Comparison of ENCODE assay signal across 1 cellular context in the genomic region with DNA sequence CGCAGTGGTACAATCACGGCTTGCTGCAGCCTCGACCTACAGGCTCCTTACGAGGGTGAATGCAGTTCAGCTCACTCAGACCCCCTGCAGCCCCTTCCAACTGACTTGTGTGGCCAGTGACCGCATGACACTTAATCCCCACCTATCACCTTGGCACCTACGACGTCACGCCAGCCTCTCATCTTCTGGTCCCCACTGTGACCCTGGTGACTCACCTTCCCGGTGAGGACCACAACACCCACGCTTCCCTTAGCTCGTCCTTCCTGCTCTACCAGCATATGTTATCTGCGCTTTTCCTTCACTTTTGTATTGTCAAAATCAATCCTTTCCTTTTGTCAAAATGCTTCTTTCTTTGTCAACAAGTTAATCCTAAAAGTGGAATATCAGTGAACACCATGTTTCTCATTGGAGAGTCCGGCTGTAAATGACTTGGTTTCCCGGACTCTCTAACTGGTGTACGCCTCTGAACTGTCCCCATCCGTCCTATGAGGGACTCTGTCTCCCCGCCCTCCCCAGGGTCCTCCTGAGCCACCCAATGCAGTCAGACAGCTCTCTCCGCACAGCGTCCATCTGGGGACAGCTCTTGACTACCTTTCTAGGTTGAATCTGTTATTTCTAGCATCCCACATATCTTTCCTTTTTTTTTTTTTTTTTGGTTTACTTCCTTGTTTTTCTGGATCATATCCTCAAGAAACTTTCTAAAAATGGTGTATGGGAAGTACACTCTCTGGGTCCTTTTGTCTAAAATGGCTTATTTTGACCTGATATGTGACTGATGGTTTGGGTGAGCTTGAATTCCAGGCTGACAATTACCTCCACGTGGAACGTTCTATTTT.
A peak's percentile ranks its signal among the peaks of the same experiment; 100 is the strongest.
TF ChIP-seq lines count a peak whose summit lies in the region.

No MANE protein-coding gene starts in this region.

TF ChIP-seq in HEK293, 187 proteins besides CTCF, POLR2A, EP300 and RAD21 (continued from another document):
- TF ChIP-seq TSHZ1 (tag by site-specific recombination; IDR thresholded peaks at IDR 0.05; ENCODE audit: borderline replicate concordance), result no peak
- TF ChIP-seq ZNF311 (tag by site-specific recombination; IDR thresholded peaks at IDR 0.05; ENCODE audit: borderline replicate concordance), result no peak
- TF ChIP-seq YY1 (tag by site-specific recombination; IDR thresholded peaks at IDR 0.05), result no peak
- no peak for TF ChIP-seq ZNF449 (tag by site-specific recombination; IDR thresholded peaks at IDR 0.05)
- TF ChIP-seq, protein P1, sequence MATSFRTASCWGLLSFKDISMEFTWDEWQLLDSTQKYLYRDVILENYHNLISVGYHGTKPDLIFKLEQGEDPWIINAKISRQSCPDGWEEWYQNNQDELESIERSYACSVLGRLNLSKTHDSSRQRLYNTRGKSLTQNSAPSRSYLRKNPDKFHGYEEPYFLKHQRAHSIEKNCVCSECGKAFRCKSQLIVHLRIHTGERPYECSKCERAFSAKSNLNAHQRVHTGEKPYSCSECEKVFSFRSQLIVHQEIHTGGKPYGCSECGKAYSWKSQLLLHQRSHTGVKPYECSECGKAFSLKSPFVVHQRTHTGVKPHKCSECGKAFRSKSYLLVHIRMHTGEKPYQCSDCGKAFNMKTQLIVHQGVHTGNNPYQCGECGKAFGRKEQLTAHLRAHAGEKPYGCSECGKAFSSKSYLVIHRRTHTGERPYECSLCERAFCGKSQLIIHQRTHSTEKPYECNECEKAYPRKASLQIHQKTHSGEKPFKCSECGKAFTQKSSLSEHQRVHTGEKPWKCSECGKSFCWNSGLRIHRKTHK (tag by site-specific recombination; IDR thresholded peaks at IDR 0.05), result no peak
- TF ChIP-seq GLIS1 (tag by site-specific recombination; IDR thresholded peaks at IDR 0.05), result no peak
- no peak for TF ChIP-seq ZNF548 (tag by site-specific recombination; IDR thresholded peaks at IDR 0.05)
- TF ChIP-seq ZFP3 (tag by site-specific recombination; IDR thresholded peaks at IDR 0.05; ENCODE audit: low read depth), result no peak
- TF ChIP-seq ZBTB17 (tag by site-specific recombination; IDR thresholded peaks at IDR 0.05), result no peak
- TF ChIP-seq ZNF155 (tag by site-specific recombination; IDR thresholded peaks at IDR 0.05), result no peak
- TF ChIP-seq ZNF624 (tag by site-specific recombination; IDR thresholded peaks at IDR 0.05), result peak; percentile 99
- TF ChIP-seq, protein P2, sequence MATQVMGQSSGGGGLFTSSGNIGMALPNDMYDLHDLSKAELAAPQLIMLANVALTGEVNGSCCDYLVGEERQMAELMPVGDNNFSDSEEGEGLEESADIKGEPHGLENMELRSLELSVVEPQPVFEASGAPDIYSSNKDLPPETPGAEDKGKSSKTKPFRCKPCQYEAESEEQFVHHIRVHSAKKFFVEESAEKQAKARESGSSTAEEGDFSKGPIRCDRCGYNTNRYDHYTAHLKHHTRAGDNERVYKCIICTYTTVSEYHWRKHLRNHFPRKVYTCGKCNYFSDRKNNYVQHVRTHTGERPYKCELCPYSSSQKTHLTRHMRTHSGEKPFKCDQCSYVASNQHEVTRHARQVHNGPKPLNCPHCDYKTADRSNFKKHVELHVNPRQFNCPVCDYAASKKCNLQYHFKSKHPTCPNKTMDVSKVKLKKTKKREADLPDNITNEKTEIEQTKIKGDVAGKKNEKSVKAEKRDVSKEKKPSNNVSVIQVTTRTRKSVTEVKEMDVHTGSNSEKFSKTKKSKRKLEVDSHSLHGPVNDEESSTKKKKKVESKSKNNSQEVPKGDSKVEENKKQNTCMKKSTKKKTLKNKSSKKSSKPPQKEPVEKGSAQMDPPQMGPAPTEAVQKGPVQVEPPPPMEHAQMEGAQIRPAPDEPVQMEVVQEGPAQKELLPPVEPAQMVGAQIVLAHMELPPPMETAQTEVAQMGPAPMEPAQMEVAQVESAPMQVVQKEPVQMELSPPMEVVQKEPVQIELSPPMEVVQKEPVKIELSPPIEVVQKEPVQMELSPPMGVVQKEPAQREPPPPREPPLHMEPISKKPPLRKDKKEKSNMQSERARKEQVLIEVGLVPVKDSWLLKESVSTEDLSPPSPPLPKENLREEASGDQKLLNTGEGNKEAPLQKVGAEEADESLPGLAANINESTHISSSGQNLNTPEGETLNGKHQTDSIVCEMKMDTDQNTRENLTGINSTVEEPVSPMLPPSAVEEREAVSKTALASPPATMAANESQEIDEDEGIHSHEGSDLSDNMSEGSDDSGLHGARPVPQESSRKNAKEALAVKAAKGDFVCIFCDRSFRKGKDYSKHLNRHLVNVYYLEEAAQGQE (tag by site-specific recombination; IDR thresholded peaks at IDR 0.05), result no peak
- TF ChIP-seq ZSCAN4 (tag by site-specific recombination; IDR thresholded peaks at IDR 0.05), result no peak
- TF ChIP-seq ZNF521 (tag by site-specific recombination; IDR thresholded peaks at IDR 0.05), result no peak
- TF ChIP-seq ZNF239 (tag by site-specific recombination; IDR thresholded peaks at IDR 0.05), result no peak
- TF ChIP-seq ZNF677 (tag by site-specific recombination; IDR thresholded peaks at IDR 0.05), result no peak
- TF ChIP-seq ZXDB (tag by site-specific recombination; IDR thresholded peaks at IDR 0.05), result no peak
- TF ChIP-seq KLF16 (tag by site-specific recombination; IDR thresholded peaks at IDR 0.05), result no peak
- no peak for TF ChIP-seq ZNF140 (tag by site-specific recombination; IDR thresholded peaks at IDR 0.05)
- no peak for TF ChIP-seq ZFP69B (tag by site-specific recombination; IDR thresholded peaks at IDR 0.05)
- no peak for TF ChIP-seq SP7 (tag by site-specific recombination; IDR thresholded peaks at IDR 0.05)
- TF ChIP-seq, protein P3, sequence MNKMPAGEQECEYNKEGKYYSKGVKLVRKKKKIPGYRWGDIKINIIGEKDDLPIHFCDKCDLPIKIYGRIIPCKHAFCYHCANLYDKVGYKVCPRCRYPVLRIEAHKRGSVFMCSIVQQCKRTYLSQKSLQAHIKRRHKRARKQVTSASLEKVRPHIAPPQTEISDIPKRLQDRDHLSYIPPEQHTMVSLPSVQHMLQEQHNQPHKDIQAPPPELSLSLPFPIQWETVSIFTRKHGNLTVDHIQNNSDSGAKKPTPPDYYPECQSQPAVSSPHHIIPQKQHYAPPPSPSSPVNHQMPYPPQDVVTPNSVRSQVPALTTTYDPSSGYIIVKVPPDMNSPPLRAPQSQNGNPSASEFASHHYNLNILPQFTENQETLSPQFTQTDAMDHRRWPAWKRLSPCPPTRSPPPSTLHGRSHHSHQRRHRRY (tag by site-specific recombination; IDR thresholded peaks at IDR 0.05), result no peak
- peak; percentile 81 for TF ChIP-seq SETDB1 (IDR thresholded peaks at IDR 0.05; ENCODE audit: insufficient read length, low read length)
- peak; percentile 55 for TF ChIP-seq ZFHX2 (tag by site-specific recombination; conservative IDR thresholded peaks at IDR 0.05)
- no peak for TF ChIP-seq HOXD13 (CRISPR knock-in tag; IDR thresholded peaks at IDR 0.05; ENCODE audit: borderline replicate concordance)
- TF ChIP-seq, protein P4, sequence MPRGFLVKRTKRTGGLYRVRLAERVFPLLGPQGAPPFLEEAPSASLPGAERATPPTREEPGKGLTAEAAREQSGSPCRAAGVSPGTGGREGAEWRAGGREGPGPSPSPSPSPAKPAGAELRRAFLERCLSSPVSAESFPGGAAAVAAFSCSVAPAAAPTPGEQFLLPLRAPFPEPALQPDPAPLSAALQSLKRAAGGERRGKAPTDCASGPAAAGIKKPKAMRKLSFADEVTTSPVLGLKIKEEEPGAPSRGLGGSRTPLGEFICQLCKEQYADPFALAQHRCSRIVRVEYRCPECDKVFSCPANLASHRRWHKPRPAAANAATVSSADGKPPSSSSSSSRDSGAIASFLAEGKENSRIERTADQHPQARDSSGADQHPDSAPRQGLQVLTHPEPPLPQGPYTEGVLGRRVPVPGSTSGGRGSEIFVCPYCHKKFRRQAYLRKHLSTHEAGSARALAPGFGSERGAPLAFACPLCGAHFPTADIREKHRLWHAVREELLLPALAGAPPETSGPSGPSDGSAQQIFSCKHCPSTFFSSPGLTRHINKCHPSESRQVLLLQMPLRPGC (tag by site-specific recombination; IDR thresholded peaks at IDR 0.05), result no peak
